In the genomic region with DNA sequence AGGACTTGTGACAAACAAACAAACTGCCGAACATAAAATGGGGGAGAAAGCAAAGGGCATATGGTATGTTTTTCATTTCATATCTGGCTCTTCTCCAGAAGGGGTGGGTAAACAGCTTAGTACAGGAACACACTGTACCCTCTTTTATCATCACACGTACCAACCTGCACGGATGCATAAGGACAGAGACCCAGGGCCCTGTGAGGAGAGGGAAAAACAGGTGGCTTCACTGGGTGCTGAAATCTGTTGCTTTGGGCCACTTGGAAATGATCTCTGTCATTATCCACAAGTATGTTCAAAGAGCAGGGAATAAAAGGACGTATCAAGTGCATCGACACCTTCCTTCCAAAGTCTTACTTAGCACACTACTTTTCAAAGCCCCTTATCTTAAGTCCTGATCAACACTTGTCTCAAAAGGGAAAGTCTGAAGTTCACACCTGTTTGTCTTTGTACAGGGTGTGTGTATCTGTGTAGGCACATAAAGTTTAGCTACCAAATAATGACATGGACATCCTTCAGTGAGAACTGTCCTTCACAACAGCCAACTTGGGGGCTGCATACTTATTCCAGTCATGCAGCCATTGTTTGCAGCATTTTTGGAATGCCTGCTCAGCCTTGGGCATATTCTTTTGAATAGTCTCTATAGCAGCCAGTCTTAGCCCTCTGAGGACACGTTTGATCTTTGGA, we compare ENCODE assay signal across 1 cellular context.
TF ChIP-seq lines count a peak whose summit lies in the region.

No MANE protein-coding gene starts in this region.

TF ChIP-seq in WTC11, 78 proteins besides CTCF, POLR2A, EP300 and RAD21 (continued from another document):
- TF ChIP-seq, protein P1, sequence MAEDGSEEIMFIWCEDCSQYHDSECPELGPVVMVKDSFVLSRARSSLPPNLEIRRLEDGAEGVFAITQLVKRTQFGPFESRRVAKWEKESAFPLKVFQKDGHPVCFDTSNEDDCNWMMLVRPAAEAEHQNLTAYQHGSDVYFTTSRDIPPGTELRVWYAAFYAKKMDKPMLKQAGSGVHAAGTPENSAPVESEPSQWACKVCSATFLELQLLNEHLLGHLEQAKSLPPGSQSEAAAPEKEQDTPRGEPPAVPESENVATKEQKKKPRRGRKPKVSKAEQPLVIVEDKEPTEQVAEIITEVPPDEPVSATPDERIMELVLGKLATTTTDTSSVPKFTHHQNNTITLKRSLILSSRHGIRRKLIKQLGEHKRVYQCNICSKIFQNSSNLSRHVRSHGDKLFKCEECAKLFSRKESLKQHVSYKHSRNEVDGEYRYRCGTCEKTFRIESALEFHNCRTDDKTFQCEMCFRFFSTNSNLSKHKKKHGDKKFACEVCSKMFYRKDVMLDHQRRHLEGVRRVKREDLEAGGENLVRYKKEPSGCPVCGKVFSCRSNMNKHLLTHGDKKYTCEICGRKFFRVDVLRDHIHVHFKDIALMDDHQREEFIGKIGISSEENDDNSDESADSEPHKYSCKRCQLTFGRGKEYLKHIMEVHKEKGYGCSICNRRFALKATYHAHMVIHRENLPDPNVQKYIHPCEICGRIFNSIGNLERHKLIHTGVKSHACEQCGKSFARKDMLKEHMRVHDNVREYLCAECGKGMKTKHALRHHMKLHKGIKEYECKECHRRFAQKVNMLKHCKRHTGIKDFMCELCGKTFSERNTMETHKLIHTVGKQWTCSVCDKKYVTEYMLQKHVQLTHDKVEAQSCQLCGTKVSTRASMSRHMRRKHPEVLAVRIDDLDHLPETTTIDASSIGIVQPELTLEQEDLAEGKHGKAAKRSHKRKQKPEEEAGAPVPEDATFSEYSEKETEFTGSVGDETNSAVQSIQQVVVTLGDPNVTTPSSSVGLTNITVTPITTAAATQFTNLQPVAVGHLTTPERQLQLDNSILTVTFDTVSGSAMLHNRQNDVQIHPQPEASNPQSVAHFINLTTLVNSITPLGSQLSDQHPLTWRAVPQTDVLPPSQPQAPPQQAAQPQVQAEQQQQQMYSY (CRISPR knock-in tag; IDR thresholded peaks at IDR 0.05): no peak
- TF ChIP-seq ZNF425 (CRISPR knock-in tag; conservative IDR thresholded peaks at IDR 0.05) (no peak), ZBTB21 (CRISPR knock-in tag; IDR thresholded peaks at IDR 0.05; ENCODE audit: borderline replicate concordance) (no peak), MXD4 (CRISPR knock-in tag; IDR thresholded peaks at IDR 0.05; ENCODE audit: borderline replicate concordance) (no peak), ZNF281 (CRISPR knock-in tag; IDR thresholded peaks at IDR 0.05) (no peak), CREM (CRISPR knock-in tag; IDR thresholded peaks at IDR 0.05) (no peak)
- TF ChIP-seq, protein P2, sequence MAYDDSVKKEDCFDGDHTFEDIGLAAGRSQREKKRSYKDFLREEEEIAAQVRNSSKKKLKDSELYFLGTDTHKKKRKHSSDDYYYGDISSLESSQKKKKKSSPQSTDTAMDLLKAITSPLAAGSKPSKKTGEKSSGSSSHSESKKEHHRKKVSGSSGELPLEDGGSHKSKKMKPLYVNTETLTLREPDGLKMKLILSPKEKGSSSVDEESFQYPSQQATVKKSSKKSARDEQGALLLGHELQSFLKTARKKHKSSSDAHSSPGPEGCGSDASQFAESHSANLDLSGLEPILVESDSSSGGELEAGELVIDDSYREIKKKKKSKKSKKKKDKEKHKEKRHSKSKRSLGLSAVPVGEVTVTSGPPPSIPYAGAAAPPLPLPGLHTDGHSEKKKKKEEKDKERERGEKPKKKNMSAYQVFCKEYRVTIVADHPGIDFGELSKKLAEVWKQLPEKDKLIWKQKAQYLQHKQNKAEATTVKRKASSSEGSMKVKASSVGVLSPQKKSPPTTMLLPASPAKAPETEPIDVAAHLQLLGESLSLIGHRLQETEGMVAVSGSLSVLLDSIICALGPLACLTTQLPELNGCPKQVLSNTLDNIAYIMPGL (CRISPR knock-in tag; IDR thresholded peaks at IDR 0.05): no peak
- TF ChIP-seq, protein P3, sequence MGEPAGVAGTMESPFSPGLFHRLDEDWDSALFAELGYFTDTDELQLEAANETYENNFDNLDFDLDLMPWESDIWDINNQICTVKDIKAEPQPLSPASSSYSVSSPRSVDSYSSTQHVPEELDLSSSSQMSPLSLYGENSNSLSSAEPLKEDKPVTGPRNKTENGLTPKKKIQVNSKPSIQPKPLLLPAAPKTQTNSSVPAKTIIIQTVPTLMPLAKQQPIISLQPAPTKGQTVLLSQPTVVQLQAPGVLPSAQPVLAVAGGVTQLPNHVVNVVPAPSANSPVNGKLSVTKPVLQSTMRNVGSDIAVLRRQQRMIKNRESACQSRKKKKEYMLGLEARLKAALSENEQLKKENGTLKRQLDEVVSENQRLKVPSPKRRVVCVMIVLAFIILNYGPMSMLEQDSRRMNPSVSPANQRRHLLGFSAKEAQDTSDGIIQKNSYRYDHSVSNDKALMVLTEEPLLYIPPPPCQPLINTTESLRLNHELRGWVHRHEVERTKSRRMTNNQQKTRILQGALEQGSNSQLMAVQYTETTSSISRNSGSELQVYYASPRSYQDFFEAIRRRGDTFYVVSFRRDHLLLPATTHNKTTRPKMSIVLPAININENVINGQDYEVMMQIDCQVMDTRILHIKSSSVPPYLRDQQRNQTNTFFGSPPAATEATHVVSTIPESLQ (CRISPR knock-in tag; IDR thresholded peaks at IDR 0.05): no peak
- TF ChIP-seq, protein P4, sequence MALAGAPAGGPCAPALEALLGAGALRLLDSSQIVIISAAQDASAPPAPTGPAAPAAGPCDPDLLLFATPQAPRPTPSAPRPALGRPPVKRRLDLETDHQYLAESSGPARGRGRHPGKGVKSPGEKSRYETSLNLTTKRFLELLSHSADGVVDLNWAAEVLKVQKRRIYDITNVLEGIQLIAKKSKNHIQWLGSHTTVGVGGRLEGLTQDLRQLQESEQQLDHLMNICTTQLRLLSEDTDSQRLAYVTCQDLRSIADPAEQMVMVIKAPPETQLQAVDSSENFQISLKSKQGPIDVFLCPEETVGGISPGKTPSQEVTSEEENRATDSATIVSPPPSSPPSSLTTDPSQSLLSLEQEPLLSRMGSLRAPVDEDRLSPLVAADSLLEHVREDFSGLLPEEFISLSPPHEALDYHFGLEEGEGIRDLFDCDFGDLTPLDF (CRISPR knock-in tag; IDR thresholded peaks at IDR 0.05): no peak
